ENCODE assay signal across 1 cellular context in genomic region chr19:37691881-37692504, GRCh38.
A peak's percentile ranks its signal among the peaks of the same experiment; 100 is the strongest.
TF ChIP-seq lines count a peak whose summit lies in the region.

No MANE protein-coding gene starts in this region.

TF ChIP-seq in HepG2, 621 proteins besides CTCF, POLR2A, EP300 and RAD21 (continued from another document and continues in another):
- no peak; the same call in 1 of the 2 replicates for TF ChIP-seq MXD1 (CRISPR knock-in tag; IDR thresholded peaks at IDR 0.05)
- TF ChIP-seq STAT5B (CRISPR knock-in tag; IDR thresholded peaks at IDR 0.05), result no peak
- no peak for TF ChIP-seq ZNF224 (CRISPR knock-in tag; IDR thresholded peaks at IDR 0.05)
- TF ChIP-seq ZNF605 (CRISPR knock-in tag; IDR thresholded peaks at IDR 0.05), result peak; percentile 95
- TF ChIP-seq KLF9 (CRISPR knock-in tag; IDR thresholded peaks at IDR 0.05; ENCODE audit: low read depth), result 0 out of 2 replicates have a peak, but pooled peaks have one; percentile 26
- TF ChIP-seq GZF1 (CRISPR knock-in tag; IDR thresholded peaks at IDR 0.05), result no peak; the same call in 1 of the 2 replicates
- TF ChIP-seq MZF1 (CRISPR knock-in tag; IDR thresholded peaks at IDR 0.05; ENCODE audit: borderline replicate concordance), result no peak
- TF ChIP-seq XRCC5 (optimal IDR thresholded peaks at IDR 0.05; ENCODE audit: low read length), result no peak
- no peak for TF ChIP-seq ZNF20 (CRISPR knock-in tag; IDR thresholded peaks at IDR 0.05)
- TF ChIP-seq TBX2 (CRISPR knock-in tag; IDR thresholded peaks at IDR 0.05; ENCODE audit: borderline replicate concordance), result peak; percentile 73
- no peak for TF ChIP-seq ZNF275 (CRISPR knock-in tag; IDR thresholded peaks at IDR 0.05; ENCODE audit: borderline replicate concordance)
- TF ChIP-seq SNAI1 (CRISPR knock-in tag; IDR thresholded peaks at IDR 0.05; ENCODE audit: borderline replicate concordance), result no peak
- no peak for TF ChIP-seq RFX1 (IDR thresholded peaks at IDR 0.05)
- TF ChIP-seq GABPB1 (CRISPR knock-in tag; IDR thresholded peaks at IDR 0.05), result peak; percentile 90
- TF ChIP-seq ZBTB7B (CRISPR knock-in tag; IDR thresholded peaks at IDR 0.05), result peak; percentile 59; the same call in 1 of the 2 replicates
- TF ChIP-seq SNAPC2 (CRISPR knock-in tag; IDR thresholded peaks at IDR 0.05), result 0 out of 2 replicates have a peak, but pooled peaks have one; percentile 51
- TF ChIP-seq RFX3 (CRISPR knock-in tag; IDR thresholded peaks at IDR 0.05), result no peak
- no peak for TF ChIP-seq TMF1 (CRISPR knock-in tag; IDR thresholded peaks at IDR 0.05; ENCODE audit: low read depth)
- TF ChIP-seq NCOR1 (IDR thresholded peaks at IDR 0.05; ENCODE audit: borderline replicate concordance, low read length), result no peak
- TF ChIP-seq NFRKB (IDR thresholded peaks at IDR 0.05), result no peak
- TF ChIP-seq PLRG1 (conservative IDR thresholded peaks at IDR 0.05), result no peak
- no peak for TF ChIP-seq GLMP (CRISPR knock-in tag; IDR thresholded peaks at IDR 0.05; ENCODE audit: borderline replicate concordance)
- no peak for TF ChIP-seq GABPA (IDR thresholded peaks at IDR 0.05; ENCODE audit: low read depth, low read length)
- peak; percentile 74 for TF ChIP-seq GABPA (CRISPR knock-in tag; IDR thresholded peaks at IDR 0.05; ENCODE audit: low read depth)
- TF ChIP-seq ZNF367 (CRISPR knock-in tag; IDR thresholded peaks at IDR 0.05; ENCODE audit: borderline replicate concordance), result no peak
- TF ChIP-seq ZNF761 (CRISPR knock-in tag; conservative IDR thresholded peaks at IDR 0.05), result no peak
- no peak for TF ChIP-seq TSC22D2 (CRISPR knock-in tag; IDR thresholded peaks at IDR 0.05; ENCODE audit: borderline replicate concordance)
- peak; percentile 95 for TF ChIP-seq HNRNPLL (IDR thresholded peaks at IDR 0.05; ENCODE audit: low read depth, low read length, poor library complexity, severe bottlenecking)
- no peak; the same call in 1 of the 2 replicates for TF ChIP-seq ZNF747 (CRISPR knock-in tag; IDR thresholded peaks at IDR 0.05; ENCODE audit: borderline replicate concordance)
- TF ChIP-seq SRSF4 (IDR thresholded peaks at IDR 0.05; ENCODE audit: low read depth, low read length, poor library complexity, severe bottlenecking), result no peak
- TF ChIP-seq ZNF484 (CRISPR knock-in tag; IDR thresholded peaks at IDR 0.05; ENCODE audit: borderline replicate concordance, low read depth), result no peak
- peak; percentile 26; the same call in 1 of the 2 replicates for TF ChIP-seq MEF2D (CRISPR knock-in tag; IDR thresholded peaks at IDR 0.05)
- TF ChIP-seq BCLAF1 (IDR thresholded peaks at IDR 0.05), result no peak
- TF ChIP-seq MLXIP (CRISPR knock-in tag; IDR thresholded peaks at IDR 0.05; ENCODE audit: borderline replicate concordance), result no peak
- TF ChIP-seq KDM4B (CRISPR knock-in tag; IDR thresholded peaks at IDR 0.05), result peak; percentile 70; the same call in 1 of the 2 replicates
- no peak for TF ChIP-seq HNF4A (CRISPR knock-in tag; IDR thresholded peaks at IDR 0.05)
- TF ChIP-seq TCF7L2 (IDR thresholded peaks at IDR 0.05; ENCODE audit: low read depth, low read length), result no peak
- TF ChIP-seq ZHX1 (CRISPR knock-in tag; IDR thresholded peaks at IDR 0.05; ENCODE audit: low read depth), result peak; percentile 87
- TF ChIP-seq ZNF33A (CRISPR knock-in tag; IDR thresholded peaks at IDR 0.05; ENCODE audit: borderline replicate concordance), result no peak
- TF ChIP-seq SRSF1 (optimal IDR thresholded peaks at IDR 0.05; ENCODE audit: low read depth, low read length), result peak; percentile 56
- peak; percentile 12; the same call in 1 of the 2 replicates for TF ChIP-seq ZNF652 (CRISPR knock-in tag; IDR thresholded peaks at IDR 0.05; ENCODE audit: borderline replicate concordance, low read depth)
- TF ChIP-seq ARHGAP35 (CRISPR knock-in tag; IDR thresholded peaks at IDR 0.05; ENCODE audit: borderline replicate concordance), result peak; percentile 46; the same call in 1 of the 2 replicates
- peak; percentile 78; the same call in 1 of the 2 replicates for TF ChIP-seq ZNF670 (CRISPR knock-in tag; IDR thresholded peaks at IDR 0.05; ENCODE audit: borderline replicate concordance)
- no peak for TF ChIP-seq ZNF136 (CRISPR knock-in tag; IDR thresholded peaks at IDR 0.05; ENCODE audit: low read depth)
- TF ChIP-seq ZNF589 (CRISPR knock-in tag; conservative IDR thresholded peaks at IDR 0.05), result no peak
- no peak for TF ChIP-seq HOXA9 (CRISPR knock-in tag; IDR thresholded peaks at IDR 0.05; ENCODE audit: borderline replicate concordance)
- TF ChIP-seq PBX2 (CRISPR knock-in tag; IDR thresholded peaks at IDR 0.05), result no peak
- TF ChIP-seq TFDP2 (CRISPR knock-in tag; IDR thresholded peaks at IDR 0.05), result peak; percentile 70
- no peak for TF ChIP-seq TRIM22 (IDR thresholded peaks at IDR 0.05)
- peak; percentile 22 for TF ChIP-seq TBL1XR1 (IDR thresholded peaks at IDR 0.05; ENCODE audit: borderline replicate concordance, low read length, partially characterized antibody)
- TF ChIP-seq TERF1 (CRISPR knock-in tag; IDR thresholded peaks at IDR 0.05), result no peak
- TF ChIP-seq NR3C1 (CRISPR knock-in tag; IDR thresholded peaks at IDR 0.05), result no peak
- no peak for TF ChIP-seq ZNF383 (CRISPR knock-in tag; IDR thresholded peaks at IDR 0.05; ENCODE audit: borderline replicate concordance)
- no peak for TF ChIP-seq NCOA5 (CRISPR knock-in tag; IDR thresholded peaks at IDR 0.05)
- TF ChIP-seq DNMT1 (CRISPR knock-in tag; IDR thresholded peaks at IDR 0.05), result no peak
